ENCODE assay signal across 6 cellular contexts in the genomic region with DNA sequence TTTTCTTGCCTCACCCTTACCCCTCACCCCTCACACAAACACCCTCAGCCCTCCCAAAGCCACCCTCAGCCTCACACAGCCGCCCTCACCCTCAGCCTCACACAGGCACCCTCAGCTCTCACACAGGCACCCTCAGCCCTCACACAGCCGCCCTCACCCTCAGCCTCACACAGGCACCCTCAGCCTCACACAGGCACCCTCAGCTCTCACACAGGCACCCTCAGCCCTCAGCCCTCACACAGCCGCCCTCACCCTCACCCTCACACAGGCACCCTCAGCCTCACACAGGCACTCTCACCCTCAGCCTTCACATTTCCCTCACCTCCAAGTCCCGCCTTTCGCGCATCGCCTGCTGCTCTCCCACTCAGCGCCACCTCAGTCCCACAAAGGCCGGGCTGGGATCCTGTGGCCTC. TPM values are rescaled to one million over a fixed set of nuclear protein-coding genes. Genes with fewer than 3 reads are reported as not detected.
A peak's percentile ranks its signal among the peaks of the same experiment; 100 is the strongest.
DNase-seq lines count a peak whose midpoint lies in the region; ATAC-seq lines count a peak whose summit lies in the region.

No MANE protein-coding gene starts in this region.

- H3K9me3 Mint-ChIP-seq in stimulated activated naive CD8-positive, alpha-beta T cell treated with anti-CD3 and anti-CD28 coated beads, Interleukin-15, amount 100 ng/mL, for 72 hours, result no peaks in the 10 kb centered on the region

- H3K4me3 ChIP-seq in iPS-20b (ENCODE audit: low read length) (peak overlapping the region; percentile 93), aorta (ENCODE audit: low read length in 2 of 2) (peak overlapping the region in 1 of 2 donors; percentile 62)

- H3K9ac ChIP-seq in iPS-20b (ENCODE audit: low read depth, low read length), result peak overlapping the region; percentile 91

- H3K36me3 ChIP-seq in iPS-20b (ENCODE audit: insufficient read depth, low read depth, low read length), result no peaks in the 10 kb centered on the region
- no peaks in the 10 kb centered on the region for H3K36me3 ChIP-seq in aorta (ENCODE audit: control insufficient read depth in 1 of 2, insufficient read depth in 2 of 2, low read length in 1 of 2)

- intact Hi-C loops in aorta (cut with DNase I), result loop anchor here (2.0 to 5.0 kb wide), 2 partner anchors 36 to 54 kb away; partner anchors contain the start of genes ZNF497 (in 2 of the 2) and ZNF837 (in 1 of the 2)

- H3K27me3 ChIP-seq in iPS-20b (ENCODE audit: insufficient read depth, low read length), result no peaks in the 10 kb centered on the region
- H3K27me3 ChIP-seq in aorta (ENCODE audit: control insufficient read depth in 1 of 2, insufficient read depth in 2 of 2, low read length in 1 of 2), result no peaks in the 10 kb centered on the region

- ATAC-seq in stimulated activated naive CD8-positive, alpha-beta T cell treated with anti-CD3 and anti-CD28 coated beads, Interleukin-15, amount 100 ng/mL, for 72 hours, result peak; percentile 67
- no peak for ATAC-seq in stimulated activated naive CD8-positive, alpha-beta T cell treated with anti-CD3 and anti-CD28 coated beads, Interleukin-15, Interleukin-2, amounts not matched to agents 100 U/mL and 50 U/mL, for 24 hours
- ATAC-seq in aorta (ENCODE audit: low FRiP score), result peak; percentile 30
- no peak for ATAC-seq in HG02981 (IDR thresholded peaks at IDR 0.05; ENCODE audit: unreplicated experiment)

- no peaks in the 10 kb centered on the region for H3K27me3 Mint-ChIP-seq in stimulated activated naive CD8-positive, alpha-beta T cell treated with anti-CD3 and anti-CD28 coated beads, Interleukin-15, amount 100 ng/mL, for 72 hours

- no peaks in the 10 kb centered on the region; the same call in 1 of the 2 replicates for H3K4me1 ChIP-seq in iPS-20b (ENCODE audit: insufficient read depth, low read length)
- peaks cover 3 to 5% of the 10 kb centered on the region in 2 donors for H3K4me1 ChIP-seq in aorta (ENCODE audit: control insufficient read depth in 1 of 2, insufficient read depth in 2 of 2, low read length in 2 of 2)

- peaks cover 9% of the 10 kb centered on the region for H3K4me1 Mint-ChIP-seq in stimulated activated naive CD8-positive, alpha-beta T cell treated with anti-CD3 and anti-CD28 coated beads, Interleukin-15, amount 100 ng/mL, for 72 hours

- no peak overlapping the region for H3K27ac ChIP-seq in iPS-20b (ENCODE audit: low read length)
- H3K27ac ChIP-seq in aorta (ENCODE audit: low read depth in 1 of 2, low read length in 2 of 2), result no peak overlapping the region

- WGBS in aorta, 2 donors, result 1 to 2% methylated on average over 9 of the region's 9 CpGs

- no peak overlapping the region for H3K27ac Mint-ChIP-seq in stimulated activated naive CD8-positive, alpha-beta T cell treated with anti-CD3 and anti-CD28 coated beads, Interleukin-15, amount 100 ng/mL, for 72 hours

- no peaks in the 10 kb centered on the region for H3K9me3 ChIP-seq in iPS-20b (ENCODE audit: insufficient read depth, low read depth, low read length)
- H3K9me3 ChIP-seq in aorta (ENCODE audit: control insufficient read depth, low read length), result no peaks in the 10 kb centered on the region

- no peak overlapping the region for H3K4me3 Mint-ChIP-seq in stimulated activated naive CD8-positive, alpha-beta T cell treated with anti-CD3 and anti-CD28 coated beads, Interleukin-15, amount 100 ng/mL, for 72 hours

- DNase-seq in stimulated activated naive CD8-positive, alpha-beta T cell treated with anti-CD3 and anti-CD28 coated beads, Interleukin-15, amount 100 ng/mL, for 72 hours, result no peak
- no peak for DNase-seq in stimulated activated naive CD8-positive, alpha-beta T cell treated with anti-CD3 and anti-CD28 coated beads, Interleukin-15, Interleukin-2, amounts not matched to agents 100 U/mL and 50 U/mL, for 24 hours
- DNase-seq in aorta (no peak), NCI-H524 treated with DMSO at 0.1 percent for 48 hours (lab: John Stamatoyannopoulos, UW) (no peak)

RNA-seq across cellular contexts. Expression of gene ZSCAN22, which starts 0.3 kb away (rescaled TPM):
- total RNA-seq in aorta, result 1 to 10 TPM; 2.2 to 3.1 TPM
- polyA plus RNA-seq in aorta, result under 1 TPM; 0.25 to 0.43 TPM

RNA-seq across cellular contexts. Expression of gene ERVK3-1, which starts 21.3 kb away (rescaled TPM):
- total RNA-seq in aorta, result 10 to 100 TPM; 33.6 to 34.3 TPM
- 10 to 100 TPM; 26.4 to 48.1 TPM for polyA plus RNA-seq in aorta

RNA-seq across cellular contexts. Expression of gene A1BG, which starts 26.8 kb away (rescaled TPM):
- total RNA-seq in aorta, result 10 to 100 TPM in 1 of 2 donors, 1 to 10 TPM in 1; 9.7 to 11.3 TPM
- polyA plus RNA-seq in aorta, result 10 to 100 TPM; 21.5 to 81.6 TPM

RNA-seq across cellular contexts. Expression of gene ZNF497, which starts 36.0 kb away (rescaled TPM):
- total RNA-seq in aorta, result under 1 TPM; 0.32 to 0.87 TPM
- polyA plus RNA-seq in aorta, result under 1 TPM in 1 of 2 donors, not detected in 1; 0.79 TPM

RNA-seq across cellular contexts. Expression of gene ZNF8, which starts 47.8 kb away (rescaled TPM):
- 1 to 10 TPM; 5.9 to 7.8 TPM for total RNA-seq in aorta
- 1 to 10 TPM in 1 of 2 donors, under 1 TPM in 1; 0.38 to 1.9 TPM for polyA plus RNA-seq in aorta

Comparison
In these comparisons a context has a peak if more than half of its experiments do, and no peak if none do; other contexts are left out.
1. ATAC-seq: peak in stimulated activated naive CD8-positive, alpha-beta T cell treated with anti-CD3 and anti-CD28 coated beads, Interleukin-15, amount 100 ng/mL, for 72 hours (single experiment) and aorta (single experiment); none in stimulated activated naive CD8-positive, alpha-beta T cell treated with anti-CD3 and anti-CD28 coated beads, Interleukin-15, Interleukin-2, amounts not matched to agents 100 U/mL and 50 U/mL, for 24 hours (single experiment) and HG02981 (single experiment).